ENCODE assay signal across 12 cellular contexts in genomic region chr5:136020001-136020382, GRCh38. TPM values are rescaled to one million over a fixed set of nuclear protein-coding genes. Genes with fewer than 3 reads are reported as not detected.
DNase-seq lines count a peak whose midpoint lies in the region; ATAC-seq, FAIRE-seq and TF ChIP-seq lines count a peak whose summit lies in the region.
"Had no signal": no experiment of that assay in that cellular context is flagged by ENCODE, and none has a peak within 500 bp of the region (broad histone marks: within the 10 kb centered on the region; RNA-seq: fewer than 3 reads in every experiment).

No MANE protein-coding gene starts in this region.

- no peak overlapping the region for H2AFZ ChIP-seq in GM23248
- H2AFZ ChIP-seq in keratinocyte (ENCODE audit: control insufficient read depth, low read length): no peak overlapping the region

- peak overlapping the region; percentile 68 for H3K4me2 ChIP-seq in GM23248 (ENCODE audit: unreplicated experiment)
- peak overlapping the region; percentile 47 for H3K4me2 ChIP-seq in keratinocyte (ENCODE audit: control insufficient read depth, extremely low read depth, insufficient read depth, low read depth, low read length)

- TF ChIP-seq CTCF in keratinocyte (optimal IDR thresholded peaks at IDR 0.05 in 1 of 3, IDR thresholded peaks at IDR 0.05 in 1 of 3, conservative IDR thresholded peaks at IDR 0.05 in 1 of 3; ENCODE audit: extremely low read depth in 1 of 3, insufficient read depth in 2 of 3, low read length in 3 of 3) (no peak), spleen (IDR thresholded peaks at IDR 0.05 in 8 of 11, conservative IDR thresholded peaks at IDR 0.05 in 3 of 11) (no peak)

- H3K36me3 ChIP-seq in GM23248 (ENCODE audit: low read depth) (no peaks in the 10 kb centered on the region), adipocyte (ENCODE audit: control insufficient read depth, insufficient read depth, low read length, severe bottlenecking) (no peaks in the 10 kb centered on the region), keratinocyte (ENCODE audit: control insufficient read depth in 2 of 2, extremely low read depth in 1 of 2, insufficient read depth in 2 of 2, low read length in 2 of 2) (no peaks in the 10 kb centered on the region), spleen (no peaks in the 10 kb centered on the region)

- H3K27ac Mint-ChIP-seq in stimulated activated naive B cell treated with anti-CD40 and anti-IgM and Interleukin-4, amounts not matched to agents 10 μg/mL and 1 μg/mL and 100 μg/mL, for 72 hours: no peak overlapping the region
- no peak overlapping the region for H3K27ac Mint-ChIP-seq in naive thymus-derived CD8-positive, alpha-beta T cell
- H3K27ac Mint-ChIP-seq: activated naive CD4-positive, alpha-beta T cell treated with anti-CD3 and anti-CD28 coated beads for 36 hours; CD4-positive, CD25-positive, alpha-beta regulatory T cell had no signal

- intact Hi-C loops in spleen (cut with DNase I; ENCODE audit: low total_unique reads): no loop called here

- no peaks in the 10 kb centered on the region for H3K9me3 Mint-ChIP-seq in stimulated activated naive B cell treated with anti-CD40 and anti-IgM and Interleukin-4, amounts not matched to agents 10 μg/mL and 1 μg/mL and 100 μg/mL, for 72 hours
- no peaks in the 10 kb centered on the region for H3K9me3 Mint-ChIP-seq in naive thymus-derived CD8-positive, alpha-beta T cell
- H3K9me3 Mint-ChIP-seq: activated naive CD4-positive, alpha-beta T cell treated with anti-CD3 and anti-CD28 coated beads for 36 hours; central memory CD8-positive, alpha-beta T cell had no signal

- no peaks in the 10 kb centered on the region for H3K9me3 ChIP-seq in GM23248 (ENCODE audit: low read depth)
- no peaks in the 10 kb centered on the region for H3K9me3 ChIP-seq in adipocyte (ENCODE audit: control insufficient read depth, low read length)
- no peaks in the 10 kb centered on the region for H3K9me3 ChIP-seq in keratinocyte (ENCODE audit: control insufficient read depth, low read depth, low read length)
- H3K9me3 ChIP-seq in spleen: no peaks in the 10 kb centered on the region

- in situ Hi-C loops in GM23248 (cut with MboI): no loop called here

- H3K79me2 ChIP-seq in GM23248 (ENCODE audit: insufficient read depth) (no peaks in the 10 kb centered on the region), keratinocyte (ENCODE audit: control insufficient read depth, insufficient read depth, low read length) (no peaks in the 10 kb centered on the region)

- H3K27ac ChIP-seq in GM23248: peak overlapping the region; percentile 100
- H3K27ac ChIP-seq in keratinocyte (ENCODE audit: control insufficient read depth, insufficient read depth, low read length): peak overlapping the region; percentile 62
- peak overlapping the region in 5 of 8 donors; percentile 4 to 53 (median 24) for H3K27ac ChIP-seq in spleen

- 27 to 33% methylated on average over 2 of the region's 2 CpGs for WGBS in GM23248 (ENCODE audit: low coverage in 1 of 2, low lambda C conversion rate in 2 of 2, missing lambda C conversion rate in 2 of 2), 2 experiments
- WGBS in spleen, 5 donors: 63 to 89% (median 76%) methylated on average over 2 of the region's 2 CpGs

- ATAC-seq in HG03280 (IDR thresholded peaks at IDR 0.05; ENCODE audit: unreplicated experiment): no peak
- ATAC-seq in stimulated activated naive B cell treated with anti-CD40 and anti-IgM and Interleukin-4, amounts not matched to agents 10 μg/mL and 1 μg/mL and 100 μg/mL, for 72 hours (replicated peaks): no peak
- no peak for ATAC-seq in naive thymus-derived CD8-positive, alpha-beta T cell

- H4K20me1 ChIP-seq in GM23248 (ENCODE audit: insufficient read depth) (no peaks in the 10 kb centered on the region), keratinocyte (ENCODE audit: control insufficient read depth, extremely low read depth, insufficient read depth, low read length) (no peaks in the 10 kb centered on the region)

- peaks cover 84% of the 10 kb centered on the region for H3F3A ChIP-seq in GM23248 (ENCODE audit: insufficient read depth)

- no peak for TF ChIP-seq POLR2A in spleen (IDR thresholded peaks at IDR 0.05)

- POLR2A ChIA-PET in naive thymus-derived CD8-positive, alpha-beta T cell (lab: Charles Lee): no interaction called here

- H3K9me2 ChIP-seq in GM23248 (ENCODE audit: insufficient read depth): no peaks in the 10 kb centered on the region

- no peaks in the 10 kb centered on the region for H3K36me3 Mint-ChIP-seq in stimulated activated naive B cell treated with anti-CD40 and anti-IgM and Interleukin-4, amounts not matched to agents 10 μg/mL and 1 μg/mL and 100 μg/mL, for 72 hours
- no peaks in the 10 kb centered on the region for H3K36me3 Mint-ChIP-seq in naive thymus-derived CD8-positive, alpha-beta T cell
- H3K36me3 Mint-ChIP-seq: CD4-positive, CD25-positive, alpha-beta regulatory T cell had no signal

- DNase-seq in GM23248 (no peak), adipocyte (ENCODE audit: low read depth) (no peak), keratinocyte (ENCODE audit: low read depth, low spot score) (no peak), spleen (no peak), NCI-H2171 (lab: John Stamatoyannopoulos, UW) (no peak)
- DNase-seq in stimulated activated naive B cell treated with anti-CD40 and anti-IgM and Interleukin-4, amounts not matched to agents 10 μg/mL and 1 μg/mL and 100 μg/mL, for 72 hours: no peak
- DNase-seq in naive thymus-derived CD8-positive, alpha-beta T cell: no peak
- DNase-seq: activated naive CD4-positive, alpha-beta T cell treated with anti-CD3 and anti-CD28 coated beads for 36 hours; CD4-positive, CD25-positive, alpha-beta regulatory T cell; NCI-H1105 had no signal

- dilution Hi-C loops in keratinocyte (cut with MboI; ENCODE audit: extremely low pct_ligation_motif_present, low sequenced_read_pairs): no loop called here

- H3K4me1 Mint-ChIP-seq in stimulated activated naive B cell treated with anti-CD40 and anti-IgM and Interleukin-4, amounts not matched to agents 10 μg/mL and 1 μg/mL and 100 μg/mL, for 72 hours: no peaks in the 10 kb centered on the region
- peaks cover 0 to 2% (median 0%) of the 10 kb centered on the region in 4 donors for H3K4me1 Mint-ChIP-seq in naive thymus-derived CD8-positive, alpha-beta T cell
- H3K4me1 Mint-ChIP-seq: CD4-positive, CD25-positive, alpha-beta regulatory T cell; central memory CD8-positive, alpha-beta T cell had no signal

- H3K4me3 ChIP-seq in GM23248 (peak overlapping the region; percentile 34), adipocyte (ENCODE audit: low read length) (peak overlapping the region; percentile 9), keratinocyte (ENCODE audit: control insufficient read depth in 2 of 3, extremely low read depth in 1 of 3, insufficient read depth in 2 of 3, low read depth in 1 of 3, low read length in 3 of 3) (no peak overlapping the region), spleen (no peak overlapping the region)

- no peak for FAIRE-seq in keratinocyte (lab: Jason Lieb, UNC)

- peak overlapping the region; percentile 88 for H3K9ac ChIP-seq in GM23248
- peak overlapping the region; percentile 69 for H3K9ac ChIP-seq in adipocyte (ENCODE audit: low read length)
- H3K9ac ChIP-seq in keratinocyte (ENCODE audit: control insufficient read depth, extremely low read depth, insufficient read depth, low read length): peak overlapping the region; percentile 29

- no peaks in the 10 kb centered on the region for H3K9me1 ChIP-seq in keratinocyte (ENCODE audit: control insufficient read depth, extremely low read depth, insufficient read depth, low read length)

- no peaks in the 10 kb centered on the region for H3K27me3 ChIP-seq in GM23248 (replicated peaks; ENCODE audit: insufficient read depth)
- H3K27me3 ChIP-seq in adipocyte (replicated peaks; ENCODE audit: control insufficient read depth, insufficient read depth, low read length): no peaks in the 10 kb centered on the region
- no peaks in the 10 kb centered on the region for H3K27me3 ChIP-seq in keratinocyte (ENCODE audit: control insufficient read depth, extremely low read depth, insufficient read depth, low read length)
- H3K27me3 ChIP-seq in spleen (replicated peaks in 1 of 7): peaks cover 0 to 7% (median 0%) of the 10 kb centered on the region in 7 donors

- H3K4me1 ChIP-seq in GM23248 (ENCODE audit: insufficient read depth) (peaks cover 86% of the 10 kb centered on the region), adipocyte (ENCODE audit: control insufficient read depth, insufficient read depth, low read length) (peaks cover 71% of the 10 kb centered on the region), keratinocyte (ENCODE audit: control insufficient read depth, extremely low read depth, insufficient read depth, low read length) (peaks cover 63% of the 10 kb centered on the region), spleen (peaks cover 0 to 21% (median under 1%) of the 10 kb centered on the region in 6 donors)

- no peak overlapping the region for H3K4me3 Mint-ChIP-seq in stimulated activated naive B cell treated with anti-CD40 and anti-IgM and Interleukin-4, amounts not matched to agents 10 μg/mL and 1 μg/mL and 100 μg/mL, for 72 hours
- H3K4me3 Mint-ChIP-seq in naive thymus-derived CD8-positive, alpha-beta T cell: no peak overlapping the region
- H3K4me3 Mint-ChIP-seq: activated naive CD4-positive, alpha-beta T cell treated with anti-CD3 and anti-CD28 coated beads for 36 hours; CD4-positive, CD25-positive, alpha-beta regulatory T cell; central memory CD8-positive, alpha-beta T cell had no signal

- peaks cover 9 to 17% of the 10 kb centered on the region in 2 donors for H3K27me3 Mint-ChIP-seq in stimulated activated naive B cell treated with anti-CD40 and anti-IgM and Interleukin-4, amounts not matched to agents 10 μg/mL and 1 μg/mL and 100 μg/mL, for 72 hours
- peaks cover 3 to 27% (median 11%) of the 10 kb centered on the region in 5 donors for H3K27me3 Mint-ChIP-seq in naive thymus-derived CD8-positive, alpha-beta T cell

RNA-seq across cellular contexts. Expression of gene TGFBI, which starts 8.8 kb away (rescaled TPM):
- 7,109 and 7,351 TPM in 2 replicates for total RNA-seq in GM23248 (2014; rRNA removed; shearing (Covaris generic))
- polyA plus RNA-seq in GM23248 (2016; fragmentation: Nextera tagmentation; extraction: Ambion mirVana): 7,159 and 7,358 TPM in 2 replicates
- polyA plus RNA-seq in keratinocyte: 270 to 490 TPM (median 379 TPM) in 3 replicates
- 92.0 TPM for polyA plus RNA-seq in keratinocyte (2011; ENCODE audit: low read depth)
- 190 and 225 TPM in 2 replicates for polyA plus RNA-seq in keratinocyte (2011; cell fraction: cytosol; rRNA removed)
- 856 and 930 TPM in 2 replicates for polyA plus RNA-seq in keratinocyte (2011; cell fraction: nucleus; rRNA removed)
- 178 and 370 TPM in 2 replicates for polyA plus RNA-seq in keratinocyte (2012; ENCODE audit: low replicate concordance)
- polyA minus RNA-seq in keratinocyte: 282 to 529 TPM (median 401 TPM) in 3 replicates
- polyA minus RNA-seq in keratinocyte (2011; cell fraction: cytosol; rRNA and poly(A)+ RNA removed): 410 TPM
- 536 and 762 TPM in 2 replicates for polyA minus RNA-seq in keratinocyte (2011; cell fraction: nucleus; rRNA and poly(A)+ RNA removed)
- 100 to 1,000 TPM; 126 to 214 (median 157) TPM for total RNA-seq in spleen
- polyA plus RNA-seq in spleen: 10 to 100 TPM; 31.0 to 59.5 (median 56.9) TPM
- 10 to 100 TPM in 1 of 2 experiments, 1 to 10 TPM in 1; 8.9 to 11.7 TPM for total RNA-seq in naive thymus-derived CD8-positive, alpha-beta T cell
- polyA plus RNA-seq in naive thymus-derived CD8-positive, alpha-beta T cell: 1 to 10 TPM in 1 of 3 donors, under 1 TPM in 1, not detected in 1; 0.34 to 3.2 TPM
- total RNA-seq: activated naive CD4-positive, alpha-beta T cell treated with anti-CD3 and anti-CD28 coated beads for 36 hours had no signal

Comparison
In these comparisons a context has a peak if more than half of its experiments do, and no peak if none do; other contexts are left out.
1. H3K27ac ChIP-seq: peak in every context shown above with its lines; median percentile 100 in GM23248; 62 in keratinocyte; 24 in spleen.
2. H3K4me3 ChIP-seq: peak in GM23248 (single experiment) and adipocyte (single experiment); none in keratinocyte (0 of 3) and spleen (0 of 8).
3. H3K9ac ChIP-seq: peak in every context shown above with its lines; median percentile 88 in GM23248; 69 in adipocyte; 29 in keratinocyte.